ENCODE assay signal across 18 cellular contexts in the genomic region with DNA sequence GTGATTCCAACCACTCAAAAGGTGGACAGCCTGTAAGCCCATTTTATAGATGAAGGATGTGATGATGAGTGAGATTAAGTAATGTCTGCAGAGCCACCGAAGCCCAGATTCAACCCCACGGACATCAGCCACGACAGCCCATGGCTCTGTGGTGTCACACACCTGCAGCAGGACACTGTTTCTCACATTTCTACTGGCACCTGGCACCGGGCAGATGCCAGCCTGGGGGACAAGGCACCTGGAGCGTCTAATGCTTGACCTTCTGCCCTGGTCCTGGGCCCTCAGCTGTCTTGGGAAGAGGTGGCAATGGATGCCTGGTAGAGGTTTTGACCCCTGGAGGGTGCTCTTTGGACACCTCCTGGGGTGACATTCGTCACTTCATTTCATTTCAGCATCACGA.
"Had no signal": no experiment of that assay in that cellular context is flagged by ENCODE, and none has a peak within 500 bp of the region (broad histone marks: within the 10 kb centered on the region; RNA-seq: fewer than 3 reads in every experiment).

No MANE protein-coding gene starts in this region.

- DNase-seq: activated CD4-positive, alpha-beta T cell treated with anti-CD3 and anti-CD28 coated beads, Interleukin-2, amount 10 ng/mL, durations not matched to agents 7 days and 5 days; activated effector memory CD4-positive, alpha-beta T cell treated with anti-CD3 and anti-CD28 coated beads, Interleukin-2, amount 50 U/mL, for 16 hours; activated T-cell treated with anti-CD3 and anti-CD28 coated beads, Interleukin-2, amount 50 U/mL, for 4 hours; dorsolateral prefrontal cortex; erythroblast; gastrocnemius medialis; left colon; naive thymus-derived CD4-positive, alpha-beta T cell; stimulated activated CD4-positive, alpha-beta T cell treated with anti-CD3 and anti-CD28 coated beads, Interleukin-15, amount 100 ng/mL, for 24 hours; stimulated activated CD4-positive, alpha-beta T cell treated with anti-CD3 and anti-CD28 coated beads, Interleukin-4, amount 100 ng/mL, for 1 hour; stimulated activated naive CD4-positive, alpha-beta T cell treated with Interleukin-2 at 50 U/mL for 16 hours; substantia nigra; SW 1271; transverse colon had no signal

- H3K27ac ChIP-seq: cardiac muscle cell, dorsolateral prefrontal cortex, gastrocnemius medialis, neutrophil had no signal

- H3K4me3 ChIP-seq: cardiac muscle cell, dorsolateral prefrontal cortex, gastrocnemius medialis, lung, transverse colon had no signal

- H3K27ac Mint-ChIP-seq: activated CD4-positive, alpha-beta T cell treated with anti-CD3 and anti-CD28 coated beads, Interleukin-2, amount 10 ng/mL, durations not matched to agents 7 days and 5 days had no signal

- H3K4me3 Mint-ChIP-seq: activated CD4-positive, alpha-beta T cell treated with anti-CD3 and anti-CD28 coated beads, Interleukin-2, amount 10 ng/mL, durations not matched to agents 7 days and 5 days; activated T-cell treated with anti-CD3 and anti-CD28 coated beads, Interleukin-2, amount 50 U/mL, for 4 hours; naive thymus-derived CD4-positive, alpha-beta T cell had no signal

- H3K27me3 ChIP-seq: cardiac muscle cell, dorsolateral prefrontal cortex, gastrocnemius medialis, neutrophil, transverse colon had no signal

- H3K9me3 ChIP-seq: gastrocnemius medialis, neutrophil, transverse colon had no signal

- H3K36me3 ChIP-seq: cardiac muscle cell, gastrocnemius medialis, neutrophil, transverse colon had no signal

- H3K9me3 Mint-ChIP-seq: activated naive CD4-positive, alpha-beta T cell treated with anti-CD3 and anti-CD28 coated beads, Interleukin-2, amount 50 U/mL, for 72 hours had no signal
